ENCODE assay signal across 1 cellular context in the genomic region with DNA sequence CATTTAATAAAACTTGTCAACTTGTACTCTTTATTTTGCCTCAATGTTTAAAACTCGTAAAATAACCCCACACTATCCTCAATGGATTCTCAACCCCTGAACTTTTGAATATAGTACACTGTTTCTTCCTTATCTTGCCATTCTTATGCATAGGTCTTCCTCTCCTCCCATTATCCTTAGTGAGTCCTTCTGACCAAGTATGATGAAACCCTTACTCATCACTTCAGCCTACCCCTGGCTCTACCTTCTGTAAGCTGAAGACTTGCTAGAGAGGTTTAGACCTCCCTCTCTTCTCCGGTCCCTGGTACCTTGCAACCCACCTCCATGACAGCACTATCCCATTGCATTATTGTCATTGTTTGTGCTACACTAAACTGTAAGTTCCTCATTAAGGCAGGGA.
TF ChIP-seq lines count a peak whose summit lies in the region.

No MANE protein-coding gene starts in this region.

TF ChIP-seq in K562, 482 proteins besides CTCF, POLR2A, EP300 and RAD21 (continued from another document):
- TF ChIP-seq CEBPG (CRISPR knock-in tag; IDR thresholded peaks at IDR 0.05) (no peak), CEBPG (tag; conservative IDR thresholded peaks at IDR 0.05 in 1 of 2, IDR thresholded peaks at IDR 0.05 in 1 of 2) (peak in 1 of 2 experiments; percentile 65; a peak in 1 of 4 replicates), HDAC8 (tag; IDR thresholded peaks at IDR 0.05) (no peak), ZNF133 (CRISPR knock-in tag; IDR thresholded peaks at IDR 0.05) (no peak), C11orf30 (IDR thresholded peaks at IDR 0.05; ENCODE audit: low read depth) (peak; percentile 60), ZBTB1 (CRISPR knock-in tag; IDR thresholded peaks at IDR 0.05; ENCODE audit: borderline replicate concordance, low read depth) (no peak), TAF9B (IDR thresholded peaks at IDR 0.05; ENCODE audit: partially characterized antibody) (no peak), SMAD3 (CRISPR knock-in tag; conservative IDR thresholded peaks at IDR 0.05) (no peak), XRCC5 (IDR thresholded peaks at IDR 0.05; ENCODE audit: low read depth, low read length) (no peak), RBM14 (IDR thresholded peaks at IDR 0.05; ENCODE audit: borderline replicate concordance, insufficient read depth, low read depth, low read length) (no peak), FOSL1 (tag; conservative IDR thresholded peaks at IDR 0.05) (0 out of 2 replicates have a peak, but pooled peaks have one; percentile 32), RHOXF2B (CRISPR knock-in tag; conservative IDR thresholded peaks at IDR 0.05) (no peak), ZNF316 (IDR thresholded peaks at IDR 0.05) (peak; percentile 54), MAFK (IDR thresholded peaks at IDR 0.05; ENCODE audit: low read length) (0 out of 2 replicates have a peak, but pooled peaks have one; percentile 2)
